12 cellular contexts compared by ENCODE assay signal in genomic region chr1:33161061-33161681, GRCh38. TPM values are rescaled to one million over a fixed set of nuclear protein-coding genes. Genes with fewer than 3 reads are reported as not detected.
DNase-seq lines count a peak whose midpoint lies in the region; ATAC-seq, FAIRE-seq and TF ChIP-seq lines count a peak whose summit lies in the region.
"Had no signal": no experiment of that assay in that cellular context is flagged by ENCODE, and none has a peak within 500 bp of the region (broad histone marks: within the 10 kb centered on the region; RNA-seq: fewer than 3 reads in every experiment).

No MANE protein-coding gene starts in this region.

- no peaks in the 10 kb centered on the region for H3K27me3 Mint-ChIP-seq in chondrocyte (ENCODE audit: low read depth)
- H3K27me3 Mint-ChIP-seq: activated CD8-positive, alpha-beta memory T cell treated with anti-CD3 and anti-CD28 coated beads, Interleukin-2, amount 10 ng/mL, durations not matched to agents 7 days and 5 days had no signal

- no peak overlapping the region for H3K4me3 Mint-ChIP-seq in chondrocyte (ENCODE audit: unreplicated experiment)
- H3K4me3 Mint-ChIP-seq: activated CD8-positive, alpha-beta memory T cell treated with anti-CD3 and anti-CD28 coated beads, Interleukin-2, amount 10 ng/mL, durations not matched to agents 7 days and 5 days had no signal

- H3K9ac ChIP-seq in HepG2 (ENCODE audit: insufficient read depth, low read depth, low read length): no peak overlapping the region

- TF ChIP-seq CTCF in right lobe of liver (IDR thresholded peaks at IDR 0.05) (no peak), HepG2 (CRISPR knock-in tag; IDR thresholded peaks at IDR 0.05) (no peak), chondrocyte (IDR thresholded peaks at IDR 0.05) (no peak), left lung (IDR thresholded peaks at IDR 0.05) (no peak), GM13977 (IDR thresholded peaks at IDR 0.05; ENCODE audit: extremely low read depth, insufficient read depth, missing control alignments) (no peak)

- in situ Hi-C loops in HepG2 (cut with HindIII; ENCODE audit: extremely low pct_ligation_motif_present, low pct_unique_long_range_greater_than_20kb) (no loop called here), GM13977 (cut with MboI; ENCODE audit: low pct_unique_long_range_greater_than_20kb, low sequenced_read_pairs, unreplicated experiment) (no loop called here)

- H4K20me1 ChIP-seq in HepG2 (ENCODE audit: insufficient read depth, low read length): no peaks in the 10 kb centered on the region

- ATAC-seq in right lobe of liver (peak; percentile 38 to 62 (median 47)), HepG2 (no peak), left lung (peak; percentile 37), aorta (ENCODE audit: low FRiP score) (peak; percentile 68), HG03442 (IDR thresholded peaks at IDR 0.05; ENCODE audit: unreplicated experiment) (no peak), HG02763 (IDR thresholded peaks at IDR 0.05; ENCODE audit: unreplicated experiment) (no peak)
- ATAC-seq: activated CD8-positive, alpha-beta memory T cell treated with anti-CD3 and anti-CD28 coated beads, Interleukin-2, amount 10 ng/mL, durations not matched to agents 7 days and 5 days; Panc1 had no signal

- no peaks in the 10 kb centered on the region for H3K4me1 ChIP-seq in right lobe of liver
- H3K4me1 ChIP-seq in HepG2 (ENCODE audit: insufficient read depth, low read length): peaks cover 4% of the 10 kb centered on the region
- peaks cover 0 to 5% of the 10 kb centered on the region in 2 donors for H3K4me1 ChIP-seq in left lung
- H3K4me1 ChIP-seq in aorta (ENCODE audit: control insufficient read depth in 1 of 2, insufficient read depth in 2 of 2, low read length in 2 of 2): no peaks in the 10 kb centered on the region

- no peak overlapping the region for H2AFZ ChIP-seq in HepG2 (ENCODE audit: low read length)

- intact Hi-C loops in right lobe of liver (cut with DNase I) (no loop called here), HepG2 (cut with micrococcal nuclease; ENCODE audit: unreplicated experiment) (no loop called here), left lung (cut with DNase I) (no loop called here), aorta (cut with DNase I) (no loop called here)

- POLR2A ChIA-PET in HepG2 (lab: Yijun Ruan, JAX): no interaction called here

- H3K27ac Mint-ChIP-seq in chondrocyte (ENCODE audit: unreplicated experiment): peak overlapping the region; percentile 62
- H3K27ac Mint-ChIP-seq: activated CD8-positive, alpha-beta memory T cell treated with anti-CD3 and anti-CD28 coated beads, Interleukin-2, amount 10 ng/mL, durations not matched to agents 7 days and 5 days had no signal

- H3K4me1 Mint-ChIP-seq in chondrocyte (ENCODE audit: low read depth): peaks cover 70% of the 10 kb centered on the region

- CTCF ChIA-PET in HepG2 (lab: Yijun Ruan, JAX; ENCODE audit: low intra/inter-chr PET ratio, low total read pairs): no interaction called here

- H3K9me3 Mint-ChIP-seq in chondrocyte (ENCODE audit: low read depth): no peaks in the 10 kb centered on the region

- TF ChIP-seq POLR2A in right lobe of liver (IDR thresholded peaks at IDR 0.05) (no peak), HepG2 (IDR thresholded peaks at IDR 0.05; ENCODE audit: insufficient read depth in 1 of 2, low read depth in 2 of 2, low read length in 2 of 2) (no peak)

- TF ChIP-seq EP300 in HepG2 (IDR thresholded peaks at IDR 0.05; ENCODE audit: low read depth in 2 of 2, low read length in 2 of 2): no peak
- TF ChIP-seq EP300 in HepG2 (CRISPR knock-in tag; IDR thresholded peaks at IDR 0.05; ENCODE audit: borderline replicate concordance): no peak

- no peak for FAIRE-seq in HepG2 (lab: Jason Lieb, UNC)

- H3K27me3 ChIP-seq in right lobe of liver (no peaks in the 10 kb centered on the region), HepG2 (ENCODE audit: control insufficient read depth in 1 of 2, insufficient read depth in 2 of 2, low read length in 2 of 2) (no peaks in the 10 kb centered on the region), left lung (no peaks in the 10 kb centered on the region), aorta (ENCODE audit: control insufficient read depth in 1 of 2, insufficient read depth in 2 of 2, low read length in 1 of 2) (no peaks in the 10 kb centered on the region)
- H3K27me3 ChIP-seq: transverse colon had no signal

- BruUV-seq in HepG2 (replicated peaks; lab: Mats Ljungman, UMichigan): no TSS peak

- H3K36me3 ChIP-seq in right lobe of liver: no peaks in the 10 kb centered on the region
- no peaks in the 10 kb centered on the region for H3K36me3 ChIP-seq in HepG2 (replicated peaks in 1 of 2; ENCODE audit: control insufficient read depth in 1 of 2, insufficient read depth in 2 of 2, low read length in 2 of 2)
- H3K36me3 ChIP-seq in left lung: peaks cover 0 to 19% of the 10 kb centered on the region in 2 donors
- H3K36me3 ChIP-seq in aorta (ENCODE audit: control insufficient read depth in 1 of 2, insufficient read depth in 2 of 2, low read length in 1 of 2): peaks cover 0 to 4% of the 10 kb centered on the region in 2 donors
- H3K36me3 ChIP-seq: transverse colon had no signal

- H3K27ac ChIP-seq in right lobe of liver (no peak overlapping the region), HepG2 (ENCODE audit: extremely low read length, insufficient read depth, low read length) (no peak overlapping the region), left lung (no peak overlapping the region), aorta (ENCODE audit: low read depth in 1 of 2, low read length in 2 of 2) (no peak overlapping the region)
- H3K27ac ChIP-seq: transverse colon had no signal

- TF ChIP-seq RAD21 in HepG2 (CRISPR knock-in tag; IDR thresholded peaks at IDR 0.05): no peak

- DNase-seq in right lobe of liver: peak in 1 of 3 donors; percentile 42
- no peak for DNase-seq in HepG2 (ENCODE audit: low spot score)
- DNase-seq in chondrocyte (ENCODE audit: low spot score): no peak
- no peak for DNase-seq in left lung
- peak; percentile 62 to 85 for DNase-seq in aorta
- DNase-seq in GM13977 (ENCODE audit: low spot score): no peak
- DNase-seq: activated CD8-positive, alpha-beta memory T cell treated with anti-CD3 and anti-CD28 coated beads, Interleukin-2, amount 10 ng/mL, durations not matched to agents 7 days and 5 days; stimulated activated CD4-positive, alpha-beta T cell treated with anti-CD3 and anti-CD28 coated beads, Interleukin-15, amount 100 ng/mL, for 24 hours; transverse colon had no signal

- H3K4me2 ChIP-seq in HepG2 (ENCODE audit: low read depth, low read length): no peak overlapping the region

- H3K9me3 ChIP-seq in right lobe of liver (no peaks in the 10 kb centered on the region), HepG2 (ENCODE audit: low read length) (no peaks in the 10 kb centered on the region), left lung (no peaks in the 10 kb centered on the region), aorta (ENCODE audit: control insufficient read depth, low read length) (no peaks in the 10 kb centered on the region)
- H3K9me3 ChIP-seq: transverse colon had no signal

- no peaks in the 10 kb centered on the region for H3K79me2 ChIP-seq in HepG2 (ENCODE audit: insufficient read depth, low read length)

- H3K36me3 Mint-ChIP-seq in chondrocyte (ENCODE audit: low read depth): peaks cover 21% of the 10 kb centered on the region
- H3K36me3 Mint-ChIP-seq: activated CD8-positive, alpha-beta memory T cell treated with anti-CD3 and anti-CD28 coated beads, Interleukin-2, amount 10 ng/mL, durations not matched to agents 7 days and 5 days had no signal

- 72% methylated on average over 6 of the region's 25 CpGs for WGBS in right lobe of liver (ENCODE audit: insufficient coverage, low coverage, low lambda C conversion rate, missing lambda C conversion rate)
- WGBS in HepG2 (ENCODE audit: low lambda C conversion rate): 96% methylated on average over 11 of the region's 25 CpGs
- 15 to 19% methylated on average over 25 of the region's 25 CpGs for WGBS in aorta, 2 donors

- no peak overlapping the region for H3K4me3 ChIP-seq in right lobe of liver
- H3K4me3 ChIP-seq in HepG2 (replicated peaks in 1 of 3; ENCODE audit: insufficient read depth in 1 of 3, low read depth in 2 of 3, low read length in 3 of 3): no peak overlapping the region
- no peak overlapping the region for H3K4me3 ChIP-seq in left lung
- no peak overlapping the region for H3K4me3 ChIP-seq in aorta (ENCODE audit: low read length in 2 of 2)
- H3K4me3 ChIP-seq: transverse colon had no signal

TF ChIP-seq in HepG2, 621 proteins besides CTCF, POLR2A, EP300 and RAD21 (continues in another document):
- TF ChIP-seq STAG1 (CRISPR knock-in tag; IDR thresholded peaks at IDR 0.05) (no peak), NCOA5 (CRISPR knock-in tag; IDR thresholded peaks at IDR 0.05) (no peak), PPARG (CRISPR knock-in tag; conservative IDR thresholded peaks at IDR 0.05) (no peak), NONO (IDR thresholded peaks at IDR 0.05) (no peak), NONO (CRISPR knock-in tag; conservative IDR thresholded peaks at IDR 0.05) (no peak), ZNF782 (CRISPR knock-in tag; IDR thresholded peaks at IDR 0.05; ENCODE audit: borderline replicate concordance) (no peak)

RNA-seq across cellular contexts. Expression of gene TRIM62, which starts 20.7 kb away (rescaled TPM):
- 1 to 10 TPM; 1.1 to 2.4 (median 1.7) TPM for total RNA-seq in right lobe of liver
- total RNA-seq in HepG2 (2016; rRNA removed; fragmentation: Illumina TruSeq; extraction: Trizol): 0.53 and 1.1 TPM in 2 replicates
- total RNA-seq in HepG2 (2016; cell fraction: cytosol; rRNA removed; fragmentation: Illumina TruSeq; extraction: Trizol; ENCODE audit: low read depth): 0.10 and 0.18 TPM in 2 replicates
- 0.61 and 0.83 TPM in 2 replicates for total RNA-seq in HepG2 (2016; cell fraction: insoluble cytoplasmic fraction; rRNA removed; fragmentation: Illumina TruSeq; extraction: Trizol)
- total RNA-seq in HepG2 (2016; cell fraction: membrane; rRNA removed; fragmentation: Illumina TruSeq; extraction: Trizol): 1.1 TPM in 2 replicates
- total RNA-seq in HepG2 (2016; cell fraction: nucleus; rRNA removed; fragmentation: Illumina TruSeq; extraction: Trizol): 0.78 and 1.1 TPM in 2 replicates
- 0.57 and 0.67 TPM in 2 replicates for polyA plus RNA-seq in HepG2 (2011; rRNA removed)
- polyA plus RNA-seq in HepG2 (2011; cell fraction: cytosol; rRNA removed): 0.32 TPM in 2 replicates
- polyA plus RNA-seq in HepG2 (2011; cell fraction: nucleus; rRNA removed): 2.1 and 2.9 TPM in 2 replicates
- polyA plus RNA-seq in HepG2 (2012): 0.93 and 1.2 TPM in 2 replicates
- 0.15 and 0.24 TPM in 2 replicates for polyA plus RNA-seq in HepG2 (2016; cell fraction: cytosol; fragmentation: Illumina TruSeq; extraction: Trizol; ENCODE audit: low read depth)
- 1.1 and 1.4 TPM in 2 replicates for polyA plus RNA-seq in HepG2 (2016; cell fraction: insoluble cytoplasmic fraction; fragmentation: Illumina TruSeq; extraction: Trizol; ENCODE audit: low read depth)
- 0.68 and 0.86 TPM in 2 replicates for polyA plus RNA-seq in HepG2 (2016; cell fraction: membrane; fragmentation: Illumina TruSeq; extraction: Trizol; ENCODE audit: low read depth)
- polyA plus RNA-seq in HepG2 (2016; cell fraction: nucleus; fragmentation: Illumina TruSeq; extraction: Trizol; ENCODE audit: insufficient read depth, low read depth): 1.7 and 2.1 TPM in 2 replicates
- 1.8 and 2.1 TPM in 2 replicates for polyA minus RNA-seq in HepG2 (2011; rRNA and poly(A)+ RNA removed; ENCODE audit: low replicate concordance)
- polyA minus RNA-seq in HepG2 (2011; cell fraction: cytosol; rRNA and poly(A)+ RNA removed): 0.79 and 1.3 TPM in 2 replicates
- polyA minus RNA-seq in HepG2 (2011; cell fraction: nucleus; rRNA and poly(A)+ RNA removed): 0.87 and 0.90 TPM in 2 replicates
- 17.3 to 35.1 TPM (median 17.7 TPM) in 3 replicates for total RNA-seq in chondrocyte
- 1 to 10 TPM; 6.2 to 6.4 TPM for total RNA-seq in left lung
- total RNA-seq in aorta: 1 to 10 TPM; 5.7 to 8.0 TPM
- 1 to 10 TPM; 1.0 to 7.7 TPM for polyA plus RNA-seq in aorta

Comparison
In these comparisons a context has a peak if more than half of its experiments do, and no peak if none do; other contexts are left out.
1. ATAC-seq: peak in right lobe of liver (4 of 4), left lung (single experiment) and aorta (single experiment); none in HepG2 (single experiment), HG03442 (single experiment) and HG02763 (single experiment).
2. DNase-seq: peak in aorta (2 of 2); none in HepG2 (single experiment), chondrocyte (single experiment), left lung (0 of 2) and GM13977 (single experiment).